15 cellular contexts compared by ENCODE assay signal in the genomic region with DNA sequence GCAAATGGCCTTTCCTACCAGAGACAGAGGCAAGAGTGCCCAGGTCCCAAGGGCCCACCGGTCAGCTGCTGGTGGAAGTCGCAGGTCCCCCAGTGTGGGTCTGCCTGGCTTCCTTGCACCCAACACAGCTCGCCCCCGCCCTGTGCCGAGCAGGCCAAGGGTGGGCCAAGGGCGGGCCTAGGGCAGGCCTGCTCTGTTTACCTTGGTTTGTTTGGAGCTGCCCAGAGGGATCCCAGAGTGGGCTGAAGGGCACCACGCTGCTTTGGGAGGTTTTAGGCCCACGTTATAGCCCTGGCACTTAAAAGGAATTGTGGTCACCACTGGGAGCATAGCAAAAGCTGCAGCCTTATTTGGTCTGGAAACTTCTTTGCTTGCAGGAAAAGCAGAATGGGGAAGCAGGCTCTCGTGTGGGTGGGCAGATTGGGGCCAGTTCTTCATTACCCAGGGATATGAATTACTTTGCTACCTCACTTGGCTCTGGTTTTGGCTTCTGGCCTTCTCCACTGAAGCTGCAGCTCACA. TPM values are rescaled to one million over a fixed set of nuclear protein-coding genes. Genes with fewer than 3 reads are reported as not detected.
DNase-seq lines count a peak whose midpoint lies in the region; ATAC-seq, FAIRE-seq and TF ChIP-seq lines count a peak whose summit lies in the region.
"Had no signal": no experiment of that assay in that cellular context is flagged by ENCODE, and none has a peak within 500 bp of the region (broad histone marks: within the 10 kb centered on the region; RNA-seq: fewer than 3 reads in every experiment).

No MANE protein-coding gene starts in this region.

- H3K27me3 ChIP-seq in PC-9 (ENCODE audit: insufficient read depth, low read depth) = no peaks in the 10 kb centered on the region
- H3K27me3 ChIP-seq: thyroid gland had no signal

- DNase-seq in GM12891 (ENCODE audit: insufficient read length, low spot score) (no peak), PC-9 (no peak), fibroblast of peridontal ligament (ENCODE audit: extremely low read depth) (peak; percentile 86), sciatic nerve (ENCODE audit: low spot score) (no peak), GM03348 (ENCODE audit: low spot score) (no peak), NCI-H82 treated with DMSO at 0.1 percent for 48 hours (lab: John Stamatoyannopoulos, UW; ENCODE audit: unreplicated experiment) (no peak)
- DNase-seq: NCI-H1694 treated with DMSO at 0.1 percent for 48 hours, PC-3, T1000, thyroid gland had no signal

- no peak overlapping the region for H3K27ac ChIP-seq in PC-9
- H3K27ac ChIP-seq: C4-2B, thyroid gland had no signal

- TF ChIP-seq POLR2A in GM12891 (IDR thresholded peaks at IDR 0.05; ENCODE audit: low read depth, low read length) = no peak

- H3K9me2 ChIP-seq in PC-9 (ENCODE audit: insufficient read depth) = no peaks in the 10 kb centered on the region

- TSS peak; percentile 21 for BruUV-seq in PC-9 (replicated peaks; lab: Mats Ljungman, UMichigan)

- ATAC-seq in sciatic nerve (peak; percentile 71), HG02759 (IDR thresholded peaks at IDR 0.05; ENCODE audit: unreplicated experiment) (no peak), HG03457 (IDR thresholded peaks at IDR 0.05; ENCODE audit: unreplicated experiment) (no peak)
- ATAC-seq: PC-3 had no signal

- H3K4me3 ChIP-seq in PC-9 = no peak overlapping the region
- H3K4me3 ChIP-seq: thyroid gland had no signal

- H3K9me3 ChIP-seq in PC-9 (ENCODE audit: insufficient read depth, low read depth) = no peaks in the 10 kb centered on the region
- H3K9me3 ChIP-seq: thyroid gland had no signal

- H3K4me1 ChIP-seq in PC-9 (replicated peaks; ENCODE audit: insufficient read depth) = no peaks in the 10 kb centered on the region
- H3K4me1 ChIP-seq: thyroid gland had no signal

- intact Hi-C loops in PC-9 (cut with micrococcal nuclease; ENCODE audit: unreplicated experiment) (no loop called here), sciatic nerve (cut with DNase I) (no loop called here)

- H3K4me2 ChIP-seq in PC-9 = no peak overlapping the region

- H3F3A ChIP-seq in PC-9 (ENCODE audit: insufficient read depth, low read depth) = 0 out of 2 replicates have a peak, but pooled peaks cover 7% of the 10 kb centered on the region

- H3K79me2 ChIP-seq in PC-9 (ENCODE audit: low read depth) = no peaks in the 10 kb centered on the region

- no peaks in the 10 kb centered on the region for H4K20me1 ChIP-seq in PC-9 (ENCODE audit: insufficient read depth)

- CTCF ChIA-PET in PC-9 (lab: Charles Lee) = no interaction called here

- TF ChIP-seq CTCF in PC-9 (conservative IDR thresholded peaks at IDR 0.05) = no peak

- peak; percentile 60 for FAIRE-seq in GM12891 (lab: Jason Lieb, UNC)
- FAIRE-seq: G401.6 had no signal

- no peaks in the 10 kb centered on the region for H3K36me3 ChIP-seq in PC-9 (ENCODE audit: low read depth)

- POLR2A ChIA-PET in PC-9 (lab: Charles Lee; ENCODE audit: unreplicated experiment) = no interaction called here

- no peak overlapping the region for H2AFZ ChIP-seq in PC-9

TF ChIP-seq in GM12891, 5 proteins besides CTCF, POLR2A, EP300 and RAD21:
- no peak for TF ChIP-seq POU2F2 (IDR thresholded peaks at IDR 0.05; ENCODE audit: low read depth, low read length)
- TF ChIP-seq POLR2AphosphoS5 (IDR thresholded peaks at IDR 0.05; ENCODE audit: low read depth, low read length) = no peak
- no peak for TF ChIP-seq PAX5 (IDR thresholded peaks at IDR 0.05; ENCODE audit: insufficient read depth, low read length, severe bottlenecking)
- no peak for TF ChIP-seq TAF1 (IDR thresholded peaks at IDR 0.05; ENCODE audit: low read depth, low read length)
- TF ChIP-seq SPI1 (IDR thresholded peaks at IDR 0.05; ENCODE audit: low read depth, low read length) = peak; percentile 75
TF ChIP-seq in GM12891: peak in this region for 1.

RNA-seq across cellular contexts. Expression of gene MRGPRD, which starts 38.0 kb away (rescaled TPM):
- polyA plus RNA-seq in GM12891 (2012; ENCODE audit: low read depth, missing spikeins) = not detected
- total RNA-seq in PC-9 (2021) = not detected in 2 replicates
- total RNA-seq in sciatic nerve = not detected
- total RNA-seq: epithelial cell of proximal tubule, PC-3, thyroid gland had no signal

RNA-seq across cellular contexts. Expression of gene IGHMBP2, which starts 39.1 kb away (rescaled TPM):
- polyA plus RNA-seq in GM12891 (2012; ENCODE audit: low read depth, missing spikeins) = 6.7 TPM
- 27.0 and 27.6 TPM in 2 replicates for total RNA-seq in PC-9 (2021)
- 27.0 TPM for total RNA-seq in sciatic nerve

RNA-seq across cellular contexts. Expression of gene MRPL21, which starts 39.2 kb away (rescaled TPM):
- 127 TPM for polyA plus RNA-seq in GM12891 (2012; ENCODE audit: low read depth, missing spikeins)
- total RNA-seq in PC-9 (2021) = 81.9 and 88.0 TPM in 2 replicates
- 30.7 TPM for total RNA-seq in sciatic nerve
